ENCODE assay signal across 1 cellular context in genomic region chr3:126567696-126568438, GRCh38.
TF ChIP-seq lines count a peak whose summit lies in the region.

No MANE protein-coding gene starts in this region.

TF ChIP-seq in A549, 52 proteins besides CTCF, POLR2A, EP300 and RAD21 (continued from another document):
- no peak for TF ChIP-seq FOXS1 (CRISPR knock-in tag; IDR thresholded peaks at IDR 0.05)
- TF ChIP-seq KDM5A (IDR thresholded peaks at IDR 0.05), result no peak
- no peak for TF ChIP-seq E2F6 (IDR thresholded peaks at IDR 0.05; ENCODE audit: borderline replicate concordance, low read depth)
- no peak for TF ChIP-seq ZSCAN20 (CRISPR knock-in tag; IDR thresholded peaks at IDR 0.05)
